ENCODE assay signal across 8 cellular contexts in the genomic region with DNA sequence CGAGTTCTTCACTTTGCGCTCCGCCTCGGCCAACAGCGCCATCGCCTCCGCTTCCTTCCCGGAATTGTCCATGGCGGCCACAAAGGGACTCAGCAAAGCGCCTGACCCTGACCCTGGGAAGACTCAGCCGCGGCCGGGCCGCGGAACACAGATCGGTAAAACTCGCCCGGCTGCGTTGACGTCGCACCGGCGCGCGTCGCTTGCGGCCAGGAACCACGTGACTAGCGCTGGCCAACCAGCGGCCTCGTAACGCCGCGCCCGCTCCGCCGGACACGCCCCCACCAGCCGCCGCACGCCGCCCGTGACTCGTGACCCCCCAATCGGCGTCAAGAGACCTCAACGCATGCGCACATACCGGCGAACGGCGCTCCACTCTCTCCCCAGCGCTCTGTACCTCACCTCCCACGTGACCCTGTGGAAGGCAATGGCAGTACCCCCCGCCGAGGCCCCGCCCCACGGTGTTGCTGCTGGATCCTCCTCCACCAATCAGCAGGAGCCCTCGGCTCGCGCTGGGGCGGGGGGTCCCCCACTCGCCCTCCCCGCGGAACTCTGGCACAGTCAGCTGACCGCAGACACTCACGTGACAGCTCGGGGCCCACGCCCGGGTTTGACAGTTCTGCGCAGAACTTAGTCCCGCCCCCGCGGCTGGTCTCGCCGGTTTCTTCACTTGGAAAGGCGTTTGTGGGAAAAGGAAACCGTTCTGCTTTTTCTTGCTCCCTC. TPM values are rescaled to one million over a fixed set of nuclear protein-coding genes. Genes with fewer than 3 reads are reported as not detected.
DNase-seq lines count a peak whose midpoint lies in the region; ATAC-seq, FAIRE-seq and TF ChIP-seq lines count a peak whose summit lies in the region.

Gene NAPA, minus strand, starts transcription at position 195 of the 720 bp plus-strand sequence. Its CDS starts 123 bp downstream, at position 72.

- H3K27ac ChIP-seq in HepG2 (ENCODE audit: extremely low read length, insufficient read depth, low read length), result peak within 1 kb of the TSS; percentile 87

- H3K4me3 Mint-ChIP-seq in activated CD4-positive, alpha-beta memory T cell treated with anti-CD3 and anti-CD28 coated beads for 36 hours, result peak within 1 kb of the TSS; percentile 98

- H3K4me2 ChIP-seq in HepG2 (ENCODE audit: low read depth, low read length), result peak within 1 kb of the TSS; percentile 90

- H3K9me3 ChIP-seq in HepG2 (ENCODE audit: low read length), result no peaks in the 10 kb centered on the region

- TF ChIP-seq EP300 in HepG2 (IDR thresholded peaks at IDR 0.05; ENCODE audit: low read depth in 2 of 2, low read length in 2 of 2) (peak in 1 of 2 experiments; percentile 43; a peak in 2 of 4 replicates), HepG2 (CRISPR knock-in tag; IDR thresholded peaks at IDR 0.05; ENCODE audit: borderline replicate concordance) (no peak; the same call in 1 of the 2 replicates)

- in situ Hi-C loops in HepG2 (cut with HindIII; ENCODE audit: extremely low pct_ligation_motif_present, low pct_unique_long_range_greater_than_20kb), result loop anchor here (5.0 kb wide), 2 partner anchors 78 to 182 kb away; no protein-coding TSS in a partner anchor

- no TSS peak for BruUV-seq in HepG2 (replicated peaks; lab: Mats Ljungman, UMichigan)

- 2% methylated on average over 20 of the region's 78 CpGs for WGBS in HepG2 (ENCODE audit: low lambda C conversion rate)

- FAIRE-seq in HepG2 (lab: Jason Lieb, UNC), result peak; percentile 97

- H3K4me3 ChIP-seq in HepG2 (replicated peaks in 1 of 3; ENCODE audit: insufficient read depth in 1 of 3, low read depth in 2 of 3, low read length in 3 of 3), result peak within 1 kb of the TSS; percentile 93 to 99 (median 98)

- intact Hi-C loops in activated CD4-positive, alpha-beta memory T cell treated with anti-CD3 and anti-CD28 coated beads for 36 hours (cut with micrococcal nuclease), result loop anchor here (1.0 to 10.0 kb wide), 8 partner anchors 31 to 810 kb away; partner anchors contain the start of genes BICRA, EMP3, KPTN and ZC3H4
- intact Hi-C loops in HepG2 (cut with micrococcal nuclease; ENCODE audit: unreplicated experiment), result loop anchor here (1.0 to 5.0 kb wide), 2 partner anchors 79 to 92 kb away; partner anchors contain the start of gene BICRA

- peak; percentile 57 to 89 for TF ChIP-seq POLR2A in HepG2 (IDR thresholded peaks at IDR 0.05; ENCODE audit: insufficient read depth in 1 of 2, low read depth in 2 of 2, low read length in 2 of 2)

- H3K79me2 ChIP-seq in HepG2 (ENCODE audit: insufficient read depth, low read length), result peaks cover 42% of the 10 kb centered on the region

- no peaks in the 10 kb centered on the region for H4K20me1 ChIP-seq in HepG2 (ENCODE audit: insufficient read depth, low read length)

- POLR2A ChIA-PET in activated CD4-positive, alpha-beta memory T cell treated with anti-CD3 and anti-CD28 coated beads for 36 hours (lab: Charles Lee), result interaction anchor here (0.8 to 1.8 kb wide), 4 partner anchors 30 to 93 kb away, joined by 4 to 9 read pairs (median 4); no protein-coding TSS in a partner anchor
- POLR2A ChIA-PET in HepG2 (lab: Yijun Ruan, JAX), result interaction anchor here (1.0 to 2.4 kb wide), 5 partner anchors 30 to 377 kb away, joined by 3 to 6 read pairs (median 4); partner anchors contain the start of gene KPTN

- peaks cover 74% of the 10 kb centered on the region for H3K4me1 Mint-ChIP-seq in activated CD4-positive, alpha-beta memory T cell treated with anti-CD3 and anti-CD28 coated beads for 36 hours (ENCODE audit: low read depth)

- no peaks in the 10 kb centered on the region for H3K27me3 Mint-ChIP-seq in activated CD4-positive, alpha-beta memory T cell treated with anti-CD3 and anti-CD28 coated beads for 36 hours

- H3K9me3 Mint-ChIP-seq in activated CD4-positive, alpha-beta memory T cell treated with anti-CD3 and anti-CD28 coated beads for 36 hours, result no peaks in the 10 kb centered on the region

- ATAC-seq in GM19438 (IDR thresholded peaks at IDR 0.05; ENCODE audit: low read depth, unreplicated experiment) (peak; percentile 83), HG03575 (IDR thresholded peaks at IDR 0.05; ENCODE audit: extremely low read depth, insufficient number of reproducible peaks, low FRiP score, unreplicated experiment) (peak; percentile 44), HepG2 (peak; percentile 87)

- no peaks in the 10 kb centered on the region; a peak in 1 of 5 replicates for H3K27me3 ChIP-seq in HepG2 (ENCODE audit: control insufficient read depth in 1 of 2, insufficient read depth in 2 of 2, low read length in 2 of 2)

- H2AFZ ChIP-seq in HepG2 (ENCODE audit: low read length), result no peak within 1 kb of the TSS

- DNase-seq in CD1c-positive myeloid dendritic cell (ENCODE audit: extremely low spot score) (peak; percentile 100), NCI-H82 treated with DMSO at 0.1 percent for 48 hours (lab: John Stamatoyannopoulos, UW; ENCODE audit: unreplicated experiment) (peak; percentile 100), dermis microvascular lymphatic vessel endothelial cell (ENCODE audit: low read depth in 2 of 2) (peak; percentile 99 to 100), HepG2 (ENCODE audit: low spot score) (peak; percentile 99)
- peak; percentile 100 for DNase-seq in activated CD4-positive, alpha-beta memory T cell treated with anti-CD3 and anti-CD28 coated beads for 36 hours
- DNase-seq in stimulated activated CD4-positive, alpha-beta T cell treated with anti-CD3 and anti-CD28 coated beads, Interleukin-4, amount 100 ng/mL, for 1 hour, result peak; percentile 100

- peaks cover 7% of the 10 kb centered on the region for H3K36me3 Mint-ChIP-seq in activated CD4-positive, alpha-beta memory T cell treated with anti-CD3 and anti-CD28 coated beads for 36 hours

- no peak for TF ChIP-seq CTCF in HepG2 (CRISPR knock-in tag; IDR thresholded peaks at IDR 0.05)

- peak within 1 kb of the TSS; percentile 95 for H3K27ac Mint-ChIP-seq in activated CD4-positive, alpha-beta memory T cell treated with anti-CD3 and anti-CD28 coated beads for 36 hours

- peaks cover 40% of the 10 kb centered on the region for H3K4me1 ChIP-seq in HepG2 (ENCODE audit: insufficient read depth, low read length)

- H3K36me3 ChIP-seq in HepG2 (replicated peaks in 1 of 2; ENCODE audit: control insufficient read depth in 1 of 2, insufficient read depth in 2 of 2, low read length in 2 of 2), result no peaks in the 10 kb centered on the region

- H3K9ac ChIP-seq in HepG2 (ENCODE audit: insufficient read depth, low read depth, low read length), result peak within 1 kb of the TSS; percentile 92

- CTCF ChIA-PET in activated CD4-positive, alpha-beta memory T cell treated with anti-CD3 and anti-CD28 coated beads for 36 hours (lab: Charles Lee), result interaction anchor here (0.7 to 3.2 kb wide), 23 partner anchors 9 to 241 kb away, joined by 3 to 53 read pairs (median 4); partner anchors contain the start of genes DHX34, EHD2, KPTN and NOP53
- CTCF ChIA-PET in HepG2 (lab: Yijun Ruan, JAX; ENCODE audit: low intra/inter-chr PET ratio, low total read pairs), result interaction anchor here (1.9 kb wide), 1 partner anchor 78 kb away, joined by 14 read pairs; no protein-coding TSS in a partner anchor

- TF ChIP-seq RAD21 in HepG2 (CRISPR knock-in tag; IDR thresholded peaks at IDR 0.05), result peak; percentile 69

TF ChIP-seq in HepG2, 621 proteins besides CTCF, POLR2A, EP300 and RAD21 (continues in another document):
- no peak for TF ChIP-seq SOX13 (IDR thresholded peaks at IDR 0.05)
- TF ChIP-seq SOX13 (CRISPR knock-in tag; conservative IDR thresholded peaks at IDR 0.05 in 1 of 2, IDR thresholded peaks at IDR 0.05 in 1 of 2), result 0 out of 4 replicates have a peak, but pooled peaks of 1 of the 2 experiments have one; percentile 32
- peak; percentile 48 for TF ChIP-seq ZNF605 (CRISPR knock-in tag; IDR thresholded peaks at IDR 0.05)
- TF ChIP-seq ZBTB37 (CRISPR knock-in tag; IDR thresholded peaks at IDR 0.05), result no peak
- TF ChIP-seq ISL2 (CRISPR knock-in tag; IDR thresholded peaks at IDR 0.05), result no peak; the same call in 1 of the 2 replicates
- TF ChIP-seq KDM3A (CRISPR knock-in tag; IDR thresholded peaks at IDR 0.05; ENCODE audit: low read depth), result no peak

RNA-seq across cellular contexts. Expression of gene NAPA, which starts in this region (rescaled TPM):
- 10 to 100 TPM; 67.3 to 70.4 TPM for total RNA-seq in activated CD4-positive, alpha-beta memory T cell treated with anti-CD3 and anti-CD28 coated beads for 36 hours
- total RNA-seq in dermis microvascular lymphatic vessel endothelial cell, result 62.3 and 96.5 TPM in 2 replicates
- total RNA-seq in HepG2 (2016; rRNA removed; fragmentation: Illumina TruSeq; extraction: Trizol), result 32.6 and 36.5 TPM in 2 replicates
- total RNA-seq in HepG2 (2016; cell fraction: cytosol; rRNA removed; fragmentation: Illumina TruSeq; extraction: Trizol; ENCODE audit: low read depth), result 10.7 and 16.6 TPM in 2 replicates
- total RNA-seq in HepG2 (2016; cell fraction: insoluble cytoplasmic fraction; rRNA removed; fragmentation: Illumina TruSeq; extraction: Trizol), result 32.5 and 33.2 TPM in 2 replicates
- 17.7 and 25.0 TPM in 2 replicates for total RNA-seq in HepG2 (2016; cell fraction: membrane; rRNA removed; fragmentation: Illumina TruSeq; extraction: Trizol)
- 19.1 and 19.4 TPM in 2 replicates for total RNA-seq in HepG2 (2016; cell fraction: nucleus; rRNA removed; fragmentation: Illumina TruSeq; extraction: Trizol)
- polyA plus RNA-seq in HepG2 (2011; rRNA removed), result 65.9 and 74.4 TPM in 2 replicates
- polyA plus RNA-seq in HepG2 (2011; cell fraction: cytosol; rRNA removed), result 50.7 and 64.2 TPM in 2 replicates
- polyA plus RNA-seq in HepG2 (2011; cell fraction: nucleus; rRNA removed), result 64.5 and 68.0 TPM in 2 replicates
- polyA plus RNA-seq in HepG2 (2012), result 39.7 and 50.3 TPM in 2 replicates
- 18.1 and 25.6 TPM in 2 replicates for polyA plus RNA-seq in HepG2 (2016; cell fraction: cytosol; fragmentation: Illumina TruSeq; extraction: Trizol; ENCODE audit: low read depth)
- polyA plus RNA-seq in HepG2 (2016; cell fraction: insoluble cytoplasmic fraction; fragmentation: Illumina TruSeq; extraction: Trizol; ENCODE audit: low read depth), result 52.2 and 60.3 TPM in 2 replicates
- 32.1 and 34.6 TPM in 2 replicates for polyA plus RNA-seq in HepG2 (2016; cell fraction: membrane; fragmentation: Illumina TruSeq; extraction: Trizol; ENCODE audit: low read depth)
- polyA plus RNA-seq in HepG2 (2016; cell fraction: nucleus; fragmentation: Illumina TruSeq; extraction: Trizol; ENCODE audit: insufficient read depth, low read depth), result 41.7 and 44.1 TPM in 2 replicates
- 73.3 and 108 TPM in 2 replicates for polyA minus RNA-seq in HepG2 (2011; rRNA and poly(A)+ RNA removed; ENCODE audit: low replicate concordance)
- 36.3 and 43.3 TPM in 2 replicates for polyA minus RNA-seq in HepG2 (2011; cell fraction: cytosol; rRNA and poly(A)+ RNA removed)
- 20.6 and 26.2 TPM in 2 replicates for polyA minus RNA-seq in HepG2 (2011; cell fraction: nucleus; rRNA and poly(A)+ RNA removed)

Comparison
In these comparisons a context has a peak if more than half of its experiments do, and no peak if none do; other contexts are left out.
1. Peak in every context shown above with its lines: DNase-seq, ATAC-seq, H3K4me3 ChIP-seq and H3K27ac ChIP-seq.